ENCODE assay signal across 1 cellular context in the genomic region with DNA sequence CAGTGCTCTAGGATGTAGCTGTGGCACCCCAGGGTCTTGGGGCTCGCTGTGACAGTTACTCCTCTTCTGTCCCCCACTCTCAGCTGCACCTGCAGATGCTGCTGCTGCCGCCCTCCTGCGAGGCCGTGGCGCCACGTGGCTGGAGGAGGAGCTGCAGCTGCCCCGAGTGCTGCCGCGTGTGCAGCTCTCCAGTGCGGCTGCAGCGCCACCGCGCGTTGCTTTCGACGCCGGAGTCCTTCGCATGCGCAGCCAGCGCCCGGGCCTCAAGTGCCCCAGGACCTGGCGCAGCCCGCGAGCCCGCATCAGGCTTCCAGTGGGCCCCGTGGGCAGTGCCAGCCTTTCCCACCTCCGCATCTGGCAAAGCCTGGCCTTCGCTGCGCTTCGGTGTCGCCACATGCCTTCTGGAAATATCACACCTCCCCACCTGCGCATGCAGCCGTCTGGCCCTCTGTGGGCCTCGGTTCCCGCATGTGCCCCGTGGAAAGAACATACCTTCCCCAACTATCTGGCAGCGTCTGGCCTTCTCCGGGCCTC.
A peak's percentile ranks its signal among the peaks of the same experiment; 100 is the strongest.
TF ChIP-seq lines count a peak whose summit lies in the region.

No MANE protein-coding gene starts in this region.

TF ChIP-seq in HepG2, 621 proteins besides CTCF, POLR2A, EP300 and RAD21 (continues in another document):
- TF ChIP-seq HOMEZ (CRISPR knock-in tag; IDR thresholded peaks at IDR 0.05; ENCODE audit: low read depth) (no peak), TARDBP (CRISPR knock-in tag; IDR thresholded peaks at IDR 0.05) (0 out of 2 replicates have a peak, but pooled peaks have one; percentile 25), NFIB (CRISPR knock-in tag; IDR thresholded peaks at IDR 0.05; ENCODE audit: borderline replicate concordance) (no peak), ATF6 (CRISPR knock-in tag; conservative IDR thresholded peaks at IDR 0.05) (no peak), GTF3A (CRISPR knock-in tag; conservative IDR thresholded peaks at IDR 0.05) (no peak), ZNF30 (CRISPR knock-in tag; IDR thresholded peaks at IDR 0.05) (0 out of 2 replicates have a peak, but pooled peaks have one; percentile 56), ZNF333 (CRISPR knock-in tag; IDR thresholded peaks at IDR 0.05; ENCODE audit: borderline replicate concordance) (no peak), HMGA1 (CRISPR knock-in tag; conservative IDR thresholded peaks at IDR 0.05) (no peak), TAF15 (IDR thresholded peaks at IDR 0.05; ENCODE audit: low read depth, low read length, poor library complexity, severe bottlenecking) (peak; percentile 45), ZXDC (CRISPR knock-in tag; IDR thresholded peaks at IDR 0.05) (no peak), RFX1 (IDR thresholded peaks at IDR 0.05) (no peak), FOXA3 (CRISPR knock-in tag; IDR thresholded peaks at IDR 0.05) (no peak), TCF7 (IDR thresholded peaks at IDR 0.05; ENCODE audit: low read depth) (no peak), LCORL (IDR thresholded peaks at IDR 0.05) (no peak), LCORL (CRISPR knock-in tag; IDR thresholded peaks at IDR 0.05) (peak; percentile 54; the same call in 1 of the 2 replicates), ZNF18 (CRISPR knock-in tag; IDR thresholded peaks at IDR 0.05; ENCODE audit: insufficient replicate concordance) (no peak), HES4 (CRISPR knock-in tag; IDR thresholded peaks at IDR 0.05; ENCODE audit: borderline replicate concordance) (0 out of 2 replicates have a peak, but pooled peaks have one; percentile 34), POLR2AphosphoS2 (IDR thresholded peaks at IDR 0.05; ENCODE audit: low read depth, low read length) (no peak), ZNF83 (CRISPR knock-in tag; IDR thresholded peaks at IDR 0.05; ENCODE audit: borderline replicate concordance) (no peak), ZNF253 (CRISPR knock-in tag; IDR thresholded peaks at IDR 0.05; ENCODE audit: borderline replicate concordance) (0 out of 2 replicates have a peak, but pooled peaks have one; percentile 32), ZNF891 (CRISPR knock-in tag; IDR thresholded peaks at IDR 0.05) (peak; percentile 23; the same call in 1 of the 2 replicates), TGIF2 (CRISPR knock-in tag; IDR thresholded peaks at IDR 0.05) (no peak), ZNF749 (CRISPR knock-in tag; IDR thresholded peaks at IDR 0.05; ENCODE audit: borderline replicate concordance) (0 out of 2 replicates have a peak, but pooled peaks have one; percentile 63), POGK (CRISPR knock-in tag; conservative IDR thresholded peaks at IDR 0.05) (no peak), RBM39 (IDR thresholded peaks at IDR 0.05; ENCODE audit: low read depth, low read length, poor library complexity, severe bottlenecking) (no peak), ZBTB38 (CRISPR knock-in tag; IDR thresholded peaks at IDR 0.05) (peak; percentile 95), ZNF552 (CRISPR knock-in tag; IDR thresholded peaks at IDR 0.05; ENCODE audit: borderline replicate concordance) (no peak), ATM (IDR thresholded peaks at IDR 0.05; ENCODE audit: borderline replicate concordance) (no peak), CREM (IDR thresholded peaks at IDR 0.05) (no peak), CREM (CRISPR knock-in tag; IDR thresholded peaks at IDR 0.05) (no peak), ZNF235 (CRISPR knock-in tag; IDR thresholded peaks at IDR 0.05; ENCODE audit: borderline replicate concordance) (0 out of 2 replicates have a peak, but pooled peaks have one; percentile 61), SATB2 (CRISPR knock-in tag; IDR thresholded peaks at IDR 0.05) (no peak), GLMP (CRISPR knock-in tag; IDR thresholded peaks at IDR 0.05; ENCODE audit: borderline replicate concordance) (no peak), BRD4 (CRISPR knock-in tag; IDR thresholded peaks at IDR 0.05) (no peak)
- TF ChIP-seq, protein P1, sequence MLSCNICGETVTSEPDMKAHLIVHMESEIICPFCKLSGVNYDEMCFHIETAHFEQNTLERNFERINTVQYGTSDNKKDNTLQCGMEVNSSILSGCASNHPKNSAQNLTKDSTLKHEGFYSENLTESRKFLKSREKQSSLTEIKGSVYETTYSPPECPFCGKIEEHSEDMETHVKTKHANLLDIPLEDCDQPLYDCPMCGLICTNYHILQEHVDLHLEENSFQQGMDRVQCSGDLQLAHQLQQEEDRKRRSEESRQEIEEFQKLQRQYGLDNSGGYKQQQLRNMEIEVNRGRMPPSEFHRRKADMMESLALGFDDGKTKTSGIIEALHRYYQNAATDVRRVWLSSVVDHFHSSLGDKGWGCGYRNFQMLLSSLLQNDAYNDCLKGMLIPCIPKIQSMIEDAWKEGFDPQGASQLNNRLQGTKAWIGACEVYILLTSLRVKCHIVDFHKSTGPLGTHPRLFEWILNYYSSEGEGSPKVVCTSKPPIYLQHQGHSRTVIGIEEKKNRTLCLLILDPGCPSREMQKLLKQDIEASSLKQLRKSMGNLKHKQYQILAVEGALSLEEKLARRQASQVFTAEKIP (CRISPR knock-in tag; IDR thresholded peaks at IDR 0.05; ENCODE audit: borderline replicate concordance) = no peak
- TF ChIP-seq, protein P2, sequence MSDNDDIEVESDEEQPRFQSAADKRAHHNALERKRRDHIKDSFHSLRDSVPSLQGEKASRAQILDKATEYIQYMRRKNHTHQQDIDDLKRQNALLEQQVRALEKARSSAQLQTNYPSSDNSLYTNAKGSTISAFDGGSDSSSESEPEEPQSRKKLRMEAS (IDR thresholded peaks at IDR 0.05) = peak; percentile 25
- TF ChIP-seq, protein P3, sequence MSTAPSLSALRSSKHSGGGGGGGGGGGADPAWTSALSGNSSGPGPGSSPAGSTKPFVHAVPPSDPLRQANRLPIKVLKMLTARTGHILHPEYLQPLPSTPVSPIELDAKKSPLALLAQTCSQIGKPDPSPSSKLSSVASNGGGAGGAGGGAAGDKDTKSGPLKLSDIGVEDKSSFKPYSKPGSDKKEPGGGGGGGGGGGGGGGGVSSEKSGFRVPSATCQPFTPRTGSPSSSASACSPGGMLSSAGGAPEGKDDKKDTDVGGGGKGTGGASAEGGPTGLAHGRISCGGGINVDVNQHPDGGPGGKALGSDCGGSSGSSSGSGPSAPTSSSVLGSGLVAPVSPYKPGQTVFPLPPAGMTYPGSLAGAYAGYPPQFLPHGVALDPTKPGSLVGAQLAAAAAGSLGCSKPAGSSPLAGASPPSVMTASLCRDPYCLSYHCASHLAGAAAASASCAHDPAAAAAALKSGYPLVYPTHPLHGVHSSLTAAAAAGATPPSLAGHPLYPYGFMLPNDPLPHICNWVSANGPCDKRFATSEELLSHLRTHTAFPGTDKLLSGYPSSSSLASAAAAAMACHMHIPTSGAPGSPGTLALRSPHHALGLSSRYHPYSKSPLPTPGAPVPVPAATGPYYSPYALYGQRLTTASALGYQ (CRISPR knock-in tag; IDR thresholded peaks at IDR 0.05) = no peak
- TF ChIP-seq, protein P4, sequence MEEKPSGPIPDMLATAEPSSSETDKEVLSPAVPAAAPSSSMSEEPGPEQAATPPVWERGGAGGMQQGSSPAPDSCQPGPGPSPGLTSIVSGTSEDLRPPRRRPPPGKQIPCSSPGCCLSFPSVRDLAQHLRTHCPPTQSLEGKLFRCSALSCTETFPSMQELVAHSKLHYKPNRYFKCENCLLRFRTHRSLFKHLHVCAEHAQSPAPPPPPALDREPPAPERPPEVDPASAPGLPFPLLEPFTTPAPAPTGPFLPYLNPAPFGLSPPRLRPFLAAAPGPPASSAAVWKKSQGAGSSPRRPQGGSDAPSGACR (CRISPR knock-in tag; IDR thresholded peaks at IDR 0.05) = 0 out of 2 replicates have a peak, but pooled peaks have one; percentile 31
- TF ChIP-seq, protein P5, sequence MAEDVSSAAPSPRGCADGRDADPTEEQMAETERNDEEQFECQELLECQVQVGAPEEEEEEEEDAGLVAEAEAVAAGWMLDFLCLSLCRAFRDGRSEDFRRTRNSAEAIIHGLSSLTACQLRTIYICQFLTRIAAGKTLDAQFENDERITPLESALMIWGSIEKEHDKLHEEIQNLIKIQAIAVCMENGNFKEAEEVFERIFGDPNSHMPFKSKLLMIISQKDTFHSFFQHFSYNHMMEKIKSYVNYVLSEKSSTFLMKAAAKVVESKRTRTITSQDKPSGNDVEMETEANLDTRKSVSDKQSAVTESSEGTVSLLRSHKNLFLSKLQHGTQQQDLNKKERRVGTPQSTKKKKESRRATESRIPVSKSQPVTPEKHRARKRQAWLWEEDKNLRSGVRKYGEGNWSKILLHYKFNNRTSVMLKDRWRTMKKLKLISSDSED (CRISPR knock-in tag; IDR thresholded peaks at IDR 0.05) = no peak
- TF ChIP-seq, protein P6, sequence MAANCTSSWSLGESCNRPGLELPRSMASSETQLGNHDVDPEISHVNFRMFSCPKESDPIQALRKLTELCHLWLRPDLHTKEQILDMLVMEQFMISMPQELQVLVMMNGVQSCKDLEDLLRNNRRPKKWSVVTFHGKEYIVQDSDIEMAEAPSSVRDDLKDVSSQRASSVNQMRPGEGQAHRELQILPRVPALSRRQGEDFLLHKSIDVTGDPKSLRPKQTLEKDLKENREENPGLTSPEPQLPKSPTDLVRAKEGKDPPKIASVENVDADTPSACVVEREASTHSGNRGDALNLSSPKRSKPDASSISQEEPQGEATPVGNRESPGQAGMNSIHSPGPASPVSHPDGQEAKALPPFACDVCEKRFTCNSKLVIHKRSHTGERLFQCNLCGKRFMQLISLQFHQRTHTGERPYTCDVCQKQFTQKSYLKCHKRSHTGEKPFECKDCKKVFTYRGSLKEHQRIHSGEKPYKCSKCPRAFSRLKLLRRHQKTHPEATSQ (CRISPR knock-in tag; IDR thresholded peaks at IDR 0.05; ENCODE audit: borderline replicate concordance) = 0 out of 2 replicates have a peak, but pooled peaks have one; percentile 47
